8 cellular contexts compared by ENCODE assay signal in the genomic region with DNA sequence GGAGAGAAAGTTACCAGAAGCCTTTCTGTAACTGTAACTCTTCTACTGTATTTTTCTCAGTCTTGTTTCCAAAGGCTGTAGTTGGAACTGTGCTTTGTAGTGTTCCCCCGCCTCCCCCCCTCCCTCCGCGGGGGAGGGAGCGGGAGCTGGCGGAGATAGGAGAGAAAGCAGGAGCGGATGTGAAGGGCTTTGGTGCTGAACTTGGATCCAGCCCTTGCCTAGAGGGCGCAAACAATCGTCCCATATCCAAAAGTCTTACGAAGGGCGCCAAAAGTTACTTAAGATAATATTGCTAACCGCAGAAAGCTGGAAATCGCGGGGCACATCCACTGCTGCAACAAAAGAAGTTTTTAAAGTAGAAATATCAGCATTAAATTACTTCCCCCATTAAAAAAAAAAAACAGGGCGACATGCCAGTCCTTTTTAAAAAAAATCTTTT. TPM values are rescaled to one million over a fixed set of nuclear protein-coding genes. Genes with fewer than 3 reads are reported as not detected.
DNase-seq lines count a peak whose midpoint lies in the region; ATAC-seq and TF ChIP-seq lines count a peak whose summit lies in the region.

No MANE protein-coding gene starts in this region.

- peak overlapping the region in 9 of 12 donors; percentile 39 to 94 (median 85) for H3K4me3 ChIP-seq in heart left ventricle

- peaks cover 33% of the 10 kb centered on the region for H3K27me3 Mint-ChIP-seq in activated naive CD8-positive, alpha-beta T cell treated with anti-CD3 and anti-CD28 coated beads, Interleukin-2, amount 50 U/mL, for 24 hours

- peak in 8 of 12 donors; percentile 17 to 63 (median 42) for TF ChIP-seq CTCF in heart left ventricle (IDR thresholded peaks at IDR 0.05)

- WGBS in heart left ventricle, 4 donors: 0 to 1% (median 0%) methylated on average over 14 of the region's 14 CpGs

- no peaks in the 10 kb centered on the region for H3K9me3 Mint-ChIP-seq in activated naive CD8-positive, alpha-beta T cell treated with anti-CD3 and anti-CD28 coated beads, Interleukin-2, amount 50 U/mL, for 24 hours

- H3K27ac ChIP-seq in heart left ventricle: peak overlapping the region; percentile 94 to 99 (median 96)

- no peaks in the 10 kb centered on the region for H3K9me3 ChIP-seq in heart left ventricle

- TF ChIP-seq POLR2A in heart left ventricle (IDR thresholded peaks at IDR 0.05): no peak

- intact Hi-C loops in heart left ventricle (cut with DNase I): loop anchor here in 9 of 10 donors (1.0 to 10.0 kb wide), 16 partner anchors 25 to 373 kb away; no protein-coding TSS in a partner anchor

- no peaks in the 10 kb centered on the region for H3K27me3 ChIP-seq in heart left ventricle

- DNase-seq in activated CD4-positive, alpha-beta T cell treated with anti-CD3 and anti-CD28 coated beads, Interleukin-2, amount 50 U/mL, for 48 hours: peak; percentile 13 to 25
- no peak for DNase-seq in activated CD4-positive, alpha-beta T cell treated with anti-CD3 and anti-CD28 coated beads, Interleukin-2, amount 50 U/mL, for 1 hour
- DNase-seq in NCI-H345 (lab: John Stamatoyannopoulos, UW) (peak; percentile 76), heart left ventricle (peak; percentile 85 to 91 (median 88)), pons (ENCODE audit: low spot score) (peak; percentile 96), HuH-7.5 (ENCODE audit: low spot score) (no peak)
- DNase-seq in activated naive CD8-positive, alpha-beta T cell treated with anti-CD3 and anti-CD28 coated beads, Interleukin-2, amount 50 U/mL, for 24 hours: peak; percentile 7

- H3K4me3 Mint-ChIP-seq in activated naive CD8-positive, alpha-beta T cell treated with anti-CD3 and anti-CD28 coated beads, Interleukin-2, amount 50 U/mL, for 24 hours: peak overlapping the region; percentile 61

- no peak overlapping the region for H3K27ac Mint-ChIP-seq in activated naive CD8-positive, alpha-beta T cell treated with anti-CD3 and anti-CD28 coated beads, Interleukin-2, amount 50 U/mL, for 24 hours

- ATAC-seq in activated naive CD8-positive, alpha-beta T cell treated with anti-CD3 and anti-CD28 coated beads, Interleukin-2, amount 50 U/mL, for 24 hours: no peak
- ATAC-seq in heart left ventricle: peak; percentile 49 to 77 (median 66)
- ATAC-seq in HG02798 (IDR thresholded peaks at IDR 0.05; ENCODE audit: poor library complexity, unreplicated experiment): no peak

- H3K36me3 ChIP-seq in heart left ventricle: no peaks in the 10 kb centered on the region

- no peaks in the 10 kb centered on the region for H3K36me3 Mint-ChIP-seq in activated naive CD8-positive, alpha-beta T cell treated with anti-CD3 and anti-CD28 coated beads, Interleukin-2, amount 50 U/mL, for 24 hours (ENCODE audit: low read depth)

- H3K4me1 ChIP-seq in heart left ventricle: peaks cover 12 to 57% (median 38%) of the 10 kb centered on the region in 12 donors

- peaks cover 58% of the 10 kb centered on the region for H3K4me1 Mint-ChIP-seq in activated naive CD8-positive, alpha-beta T cell treated with anti-CD3 and anti-CD28 coated beads, Interleukin-2, amount 50 U/mL, for 24 hours

RNA-seq across cellular contexts. Expression of gene NFIA, which starts 2.4 kb away (rescaled TPM):
- total RNA-seq in heart left ventricle: 100 to 1,000 TPM in 2 of 9 donors, 10 to 100 TPM in 7; 76.6 to 121 (median 98.5) TPM
- 10 to 100 TPM; 12.7 to 24.3 TPM for polyA plus RNA-seq in heart left ventricle

Comparison
In these comparisons a context has a peak if more than half of its experiments do, and no peak if none do; other contexts are left out.
1. DNase-seq: peak in activated CD4-positive, alpha-beta T cell treated with anti-CD3 and anti-CD28 coated beads, Interleukin-2, amount 50 U/mL, for 48 hours (2 of 2), NCI-H345 (single experiment), activated naive CD8-positive, alpha-beta T cell treated with anti-CD3 and anti-CD28 coated beads, Interleukin-2, amount 50 U/mL, for 24 hours (single experiment), heart left ventricle (5 of 5) and pons (single experiment); none in activated CD4-positive, alpha-beta T cell treated with anti-CD3 and anti-CD28 coated beads, Interleukin-2, amount 50 U/mL, for 1 hour (single experiment) and HuH-7.5 (single experiment).
2. ATAC-seq: peak in heart left ventricle (4 of 4); none in activated naive CD8-positive, alpha-beta T cell treated with anti-CD3 and anti-CD28 coated beads, Interleukin-2, amount 50 U/mL, for 24 hours (single experiment) and HG02798 (single experiment).